Comparison of ENCODE assay signal across 11 cellular contexts in genomic region chr10:79079490-79080355, GRCh38. TPM values are rescaled to one million over a fixed set of nuclear protein-coding genes. Genes with fewer than 3 reads are reported as not detected.
DNase-seq lines count a peak whose midpoint lies in the region; ATAC-seq and TF ChIP-seq lines count a peak whose summit lies in the region.
"Had no signal": no experiment of that assay in that cellular context is flagged by ENCODE, and none has a peak within 500 bp of the region (broad histone marks: within the 10 kb centered on the region; RNA-seq: fewer than 3 reads in every experiment).

No MANE protein-coding gene starts in this region.

- TF ChIP-seq EP300 in sigmoid colon (IDR thresholded peaks at IDR 0.05) = no peak

- H3K27me3 ChIP-seq in sigmoid colon = no peaks in the 10 kb centered on the region

- ATAC-seq in SK-N-SH treated with all-trans-retinoic acid at 6 μM for 48 hours (peak; percentile 59), HG03159 (IDR thresholded peaks at IDR 0.05; ENCODE audit: unreplicated experiment) (no peak)

- TF ChIP-seq POLR2A in sigmoid colon (IDR thresholded peaks at IDR 0.05) = no peak

- H3K9me3 ChIP-seq in sigmoid colon = no peaks in the 10 kb centered on the region

- no peaks in the 10 kb centered on the region for H3K36me3 ChIP-seq in sigmoid colon

- peaks cover 0 to 100% (median 100%) of the 10 kb centered on the region in 4 donors for H3K4me1 ChIP-seq in sigmoid colon

- 42 to 63% methylated on average over 15 of the region's 15 CpGs for WGBS in sigmoid colon, 2 donors

- DNase-seq in EH (ENCODE audit: low read depth) (peak; percentile 86), glomerular visceral epithelial cell (ENCODE audit: extremely low spot score) (peak; percentile 58), sigmoid colon (peak; percentile 83), NCI-H1105 treated with DMSO at 0.1 percent for 48 hours (lab: John Stamatoyannopoulos, UW) (no peak), GM10266 (ENCODE audit: extremely low spot score) (no peak), KG1 (lab: John Stamatoyannopoulos, UW) (no peak)
- DNase-seq: aorta, GDM1, NCI-H510A treated with DMSO at 0.1 percent for 48 hours had no signal

- H3K27ac ChIP-seq in sigmoid colon = peak overlapping the region; percentile 48 to 75 (median 65)

- no peak overlapping the region for H3K4me3 ChIP-seq in sigmoid colon

- intact Hi-C loops in sigmoid colon (cut with DNase I) = no loop called here

- TF ChIP-seq CTCF in sigmoid colon (IDR thresholded peaks at IDR 0.05) (no peak), GM10266 (IDR thresholded peaks at IDR 0.05; ENCODE audit: control insufficient read depth, insufficient read depth, low read depth, missing control alignments) (no peak)

TF ChIP-seq in SK-N-SH treated with all-trans-retinoic acid at 6 μM for 48 hours, 23 proteins besides CTCF, POLR2A, EP300 and RAD21:
- TF ChIP-seq ZFP3 (CRISPR knock-in tag; IDR thresholded peaks at IDR 0.05) (0 out of 2 replicates have a peak, but pooled peaks have one; percentile 29), ESRRG (CRISPR knock-in tag; IDR thresholded peaks at IDR 0.05) (no peak), ZNF8 (CRISPR knock-in tag; IDR thresholded peaks at IDR 0.05) (no peak), CSRNP3 (CRISPR knock-in tag; IDR thresholded peaks at IDR 0.05) (no peak)

RNA-seq across cellular contexts. Expression of gene ZMIZ1, which starts 11.0 kb away (rescaled TPM):
- total RNA-seq in sigmoid colon = 10 to 100 TPM; 26.5 to 49.3 (median 37.5) TPM
- polyA plus RNA-seq in sigmoid colon = 10 to 100 TPM; 17.4 to 31.5 (median 25.4) TPM

Comparison
In these comparisons a context has a peak if more than half of its experiments do, and no peak if none do; other contexts are left out.
1. DNase-seq: peak in EH (single experiment), glomerular visceral epithelial cell (single experiment) and sigmoid colon (single experiment); none in NCI-H1105 treated with DMSO at 0.1 percent for 48 hours (single experiment), GM10266 (single experiment) and KG1 (single experiment).